ENCODE assay signal across 8 cellular contexts in the genomic region with DNA sequence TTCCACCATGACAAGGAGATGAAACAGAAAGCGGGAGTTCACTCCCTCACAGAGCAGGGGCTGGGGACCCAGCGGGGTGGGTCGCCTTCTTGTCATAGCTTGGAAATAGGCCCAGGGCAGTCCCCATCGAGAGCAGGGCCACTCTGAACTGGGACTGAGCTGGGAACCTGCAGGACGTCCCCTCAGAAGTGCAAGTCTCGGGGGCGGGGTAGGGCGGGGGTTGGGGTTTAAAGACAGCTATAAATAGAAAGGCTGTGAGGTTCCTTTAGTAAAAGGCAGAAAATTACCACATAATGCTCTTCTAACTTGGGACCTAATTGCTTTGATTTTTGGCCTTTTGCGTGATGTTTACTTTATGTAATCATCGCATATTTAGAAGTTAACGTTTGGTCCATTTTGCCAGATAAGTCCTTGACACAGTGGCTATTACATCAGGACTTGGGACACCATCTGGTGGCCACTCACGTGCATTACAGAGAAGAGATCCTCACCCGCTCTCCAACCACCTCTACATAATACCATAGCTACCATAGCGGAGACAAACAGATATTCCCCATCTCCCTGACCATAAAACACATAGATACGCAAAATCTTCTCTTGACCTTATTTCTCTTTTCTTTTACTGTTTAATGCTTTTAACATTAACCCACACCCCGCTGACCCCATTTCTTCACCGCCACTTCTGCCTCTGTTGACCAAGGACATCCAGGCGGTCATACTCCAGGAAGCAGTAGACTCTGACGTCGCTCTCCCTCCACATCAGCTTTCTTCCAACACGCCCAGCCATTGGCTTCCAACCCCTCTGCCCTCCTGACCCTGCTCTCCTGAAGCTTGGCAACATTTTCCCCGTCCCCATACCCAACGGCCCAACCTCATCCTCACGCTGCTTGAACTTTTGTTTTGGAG. TPM values are rescaled to one million over a fixed set of nuclear protein-coding genes. Genes with fewer than 3 reads are reported as not detected.
DNase-seq lines count a peak whose midpoint lies in the region; ATAC-seq, FAIRE-seq and TF ChIP-seq lines count a peak whose summit lies in the region.

No MANE protein-coding gene starts in this region.

- ATAC-seq in HG03175 (IDR thresholded peaks at IDR 0.05; ENCODE audit: unreplicated experiment) = peak; percentile 41
- ATAC-seq in GM19324 (IDR thresholded peaks at IDR 0.05; ENCODE audit: low FRiP score, unreplicated experiment) = no peak
- no peak for ATAC-seq in GM19397 (IDR thresholded peaks at IDR 0.05; ENCODE audit: unreplicated experiment)

- H3K27me3 ChIP-seq in DOHH2 (ENCODE audit: control insufficient read depth, low read length) (peaks cover 11% of the 10 kb centered on the region), neural progenitor cell (no peaks in the 10 kb centered on the region)

- H3K27ac ChIP-seq in DOHH2 (ENCODE audit: low read depth, low read length) = no peak overlapping the region
- H3K27ac ChIP-seq in neural progenitor cell = no peak overlapping the region

- H3K9me3 Mint-ChIP-seq in neural progenitor cell = no peaks in the 10 kb centered on the region

- TF ChIP-seq CTCF in DOHH2 (IDR thresholded peaks at IDR 0.05; ENCODE audit: low read depth, low read length, poor library complexity, severe bottlenecking) (peak; percentile 66), neural progenitor cell (IDR thresholded peaks at IDR 0.05) (peak; percentile 83)

- peaks cover 16% of the 10 kb centered on the region for H3K27me3 Mint-ChIP-seq in neural progenitor cell (ENCODE audit: insufficient read depth, low read depth)

- H3K4me3 ChIP-seq in DOHH2 (ENCODE audit: low read length) (no peak overlapping the region), neural progenitor cell (peak overlapping the region; percentile 19)

- H2AFZ ChIP-seq in neural progenitor cell (replicated peaks) = peak overlapping the region; percentile 90

- FAIRE-seq in frontal cortex (lab: Jason Lieb, UNC) = no peak

- peak overlapping the region; percentile 75 for H3K27ac Mint-ChIP-seq in neural progenitor cell

- H3K36me3 ChIP-seq in DOHH2 (ENCODE audit: control insufficient read depth, low read length) = no peaks in the 10 kb centered on the region
- H3K36me3 ChIP-seq in neural progenitor cell = no peaks in the 10 kb centered on the region

- H3K4me1 Mint-ChIP-seq in neural progenitor cell = peaks cover 21% of the 10 kb centered on the region

- H3K79me2 ChIP-seq in DOHH2 (ENCODE audit: control insufficient read depth, low read length) (no peaks in the 10 kb centered on the region), neural progenitor cell (ENCODE audit: low read depth) (no peaks in the 10 kb centered on the region)

- H3K36me3 Mint-ChIP-seq in neural progenitor cell = no peaks in the 10 kb centered on the region

- H4K20me1 ChIP-seq in DOHH2 (ENCODE audit: control insufficient read depth, insufficient read depth, low read depth, low read length) (0 out of 2 replicates have a peak, but pooled peaks cover 4% of the 10 kb centered on the region), neural progenitor cell (ENCODE audit: low read depth) (no peaks in the 10 kb centered on the region)

- H3K9me3 ChIP-seq in DOHH2 (ENCODE audit: control insufficient read depth, insufficient read depth, low read length) = no peaks in the 10 kb centered on the region
- no peaks in the 10 kb centered on the region for H3K9me3 ChIP-seq in neural progenitor cell (ENCODE audit: low read depth)

- H3K9me2 ChIP-seq in DOHH2 (replicated peaks; ENCODE audit: control insufficient read depth, low read length) = no peaks in the 10 kb centered on the region

- H3K4me2 ChIP-seq in DOHH2 (ENCODE audit: low read length) (no peak overlapping the region), neural progenitor cell (peak overlapping the region; percentile 62)

- H3K4me1 ChIP-seq in DOHH2 (ENCODE audit: control insufficient read depth, low read length) (peaks cover 17% of the 10 kb centered on the region), neural progenitor cell (peaks cover 13% of the 10 kb centered on the region)

- no peaks in the 10 kb centered on the region for H3F3A ChIP-seq in DOHH2 (ENCODE audit: control insufficient read depth, insufficient read depth)
- peaks cover 5% of the 10 kb centered on the region for H3F3A ChIP-seq in neural progenitor cell (ENCODE audit: low read depth)

- DNase-seq in OCI-M1 (lab: John Stamatoyannopoulos, UW) (peak; percentile 92), frontal cortex (ENCODE audit: low spot score in 2 of 2) (peak; percentile 50 to 79), neural progenitor cell (ENCODE audit: low spot score) (peak; percentile 75)
- peak; percentile 22 for DNase-seq in activated gamma-delta T cell treated with anti-CD3 and anti-CD28 coated beads, Interleukin-2, amount 50 U/mL, for 16 hours (ENCODE audit: low read depth)

- H3K4me3 Mint-ChIP-seq in neural progenitor cell = peak overlapping the region; percentile 65

- no peak overlapping the region for H3K9ac ChIP-seq in neural progenitor cell

RNA-seq across cellular contexts. Expression of a gene that starts 27.5 kb away (rescaled TPM):
- under 0.01 TPM for total RNA-seq in frontal cortex
- not detected in 2 replicates for total RNA-seq in neural progenitor cell (ENCODE audit: low replicate concordance)

Comparison
In these comparisons a context has a peak if more than half of its experiments do, and no peak if none do; other contexts are left out.
1. DNase-seq: peak in every context shown above with its lines; median percentile 92 in OCI-M1; 75 in neural progenitor cell; 64 in frontal cortex; 22 in activated gamma-delta T cell treated with anti-CD3 and anti-CD28 coated beads, Interleukin-2, amount 50 U/mL, for 16 hours.